13 cellular contexts compared by ENCODE assay signal in genomic region chr17:77090476-77090875, GRCh38. TPM values are rescaled to one million over a fixed set of nuclear protein-coding genes. Genes with fewer than 3 reads are reported as not detected.
DNase-seq lines count a peak whose midpoint lies in the region; ATAC-seq and TF ChIP-seq lines count a peak whose summit lies in the region.
"Had no signal": no experiment of that assay in that cellular context is flagged by ENCODE, and none has a peak within 500 bp of the region (broad histone marks: within the 10 kb centered on the region; RNA-seq: fewer than 3 reads in every experiment).

No MANE protein-coding gene starts in this region.

- no peak overlapping the region for H2AFZ ChIP-seq in mesenchymal stem cell (ENCODE audit: low read depth, low read length)

- H3K23ac ChIP-seq in mesenchymal stem cell (ENCODE audit: low read length in 2 of 2), result no peak overlapping the region

- H3K27me3 Mint-ChIP-seq in CD14-positive monocyte (ENCODE audit: low read depth in 3 of 3), result peaks cover 3 to 11% (median 9%) of the 10 kb centered on the region in 3 donors
- peaks cover 1% of the 10 kb centered on the region for H3K27me3 Mint-ChIP-seq in activated B cell treated with CpG ODN at 0.5 μM for 24 hours

- no peak overlapping the region for H2BK15ac ChIP-seq in mesenchymal stem cell (ENCODE audit: low read depth, poor library complexity, severe bottlenecking)

- peak overlapping the region in 4 of 7 donors; percentile 2 to 70 (median 25) for H3K27ac Mint-ChIP-seq in CD14-positive monocyte
- H3K27ac Mint-ChIP-seq in activated B cell treated with CpG ODN at 0.5 μM for 24 hours, result peak overlapping the region; percentile 95

- no peak overlapping the region for H2BK120ac ChIP-seq in mesenchymal stem cell (ENCODE audit: low read depth, low read length)

- POLR2A ChIA-PET in activated B cell treated with CpG ODN at 0.5 μM for 24 hours (lab: Charles Lee), result interaction anchor here (0.6 to 3.6 kb wide), 14 partner anchors 12 to 907 kb away, joined by 3 to 59 read pairs (median 4); partner anchors contain the start of genes SEC14L1 and TNRC6C

- peaks cover 38 to 46% of the 10 kb centered on the region in 2 experiments for H3K36me3 ChIP-seq in mesenchymal stem cell (ENCODE audit: control insufficient read depth in 1 of 2, insufficient read depth in 2 of 2, low read depth in 1 of 2, low read length in 2 of 2)

- DNase-seq in CD14-positive monocyte (ENCODE audit: low spot score) (no peak), GM12865 (ENCODE audit: low read depth) (no peak), activated B cell treated with CpG ODN at 0.5 μM for 24 hours (no peak), mesenchymal stem cell (no peak), NCI-H1105 (lab: John Stamatoyannopoulos, UW) (no peak), NCI-H526 (lab: John Stamatoyannopoulos, UW) (no peak), DMS53 (lab: John Stamatoyannopoulos, UW) (no peak)
- DNase-seq: islet precursor cell, NCI-H2029, sigmoid colon had no signal

- TF ChIP-seq CTCF in CD14-positive monocyte (IDR thresholded peaks at IDR 0.05), result no peak
- TF ChIP-seq CTCF in GM12865 (IDR thresholded peaks at IDR 0.05; ENCODE audit: insufficient read depth, low read depth, low read length, missing control alignments), result no peak
- no peak for TF ChIP-seq CTCF in activated B cell treated with CpG ODN at 0.5 μM for 24 hours (IDR thresholded peaks at IDR 0.05)

- H3K27me3 ChIP-seq in mesenchymal stem cell (ENCODE audit: control insufficient read depth in 1 of 2, insufficient read depth in 1 of 2, low read length in 2 of 2), result peaks cover 0 to 3% of the 10 kb centered on the region in 2 experiments
- H3K27me3 ChIP-seq: sigmoid colon, suprapubic skin had no signal

- H3K4me3 ChIP-seq in GM12865 (ENCODE audit: low read depth, low read length), result peak overlapping the region; percentile 84
- no peak overlapping the region for H3K4me3 ChIP-seq in mesenchymal stem cell (ENCODE audit: insufficient read depth in 1 of 2, low read depth in 1 of 2, low read length in 2 of 2)
- H3K4me3 ChIP-seq: gastroesophageal sphincter had no signal

- ATAC-seq in activated B cell treated with CpG ODN at 0.5 μM for 24 hours (ENCODE audit: low read depth) (no peak), HG02571 (IDR thresholded peaks at IDR 0.05; ENCODE audit: unreplicated experiment) (no peak)
- ATAC-seq: gastroesophageal sphincter had no signal

- H3K9ac ChIP-seq in mesenchymal stem cell (ENCODE audit: low read length), result peak overlapping the region; percentile 11

- CTCF ChIA-PET in activated B cell treated with CpG ODN at 0.5 μM for 24 hours (lab: Charles Lee), result interaction anchor here (0.6 to 1.0 kb wide), 3 partner anchors 12 to 235 kb away, joined by 3 to 4 read pairs (median 3); no protein-coding TSS in a partner anchor

- H3K4ac ChIP-seq in mesenchymal stem cell (ENCODE audit: low read depth in 1 of 2, low read length in 2 of 2), result no peak overlapping the region

- H3K27ac ChIP-seq in mesenchymal stem cell (ENCODE audit: low read length, poor library complexity, severe bottlenecking), result no peak overlapping the region
- H3K27ac ChIP-seq: suprapubic skin had no signal

- H2AK5ac ChIP-seq in mesenchymal stem cell (ENCODE audit: low read length, severe bottlenecking), result no peak overlapping the region

- 96% methylated on average over 5 of the region's 5 CpGs for WGBS in mesenchymal stem cell

- H3K14ac ChIP-seq in mesenchymal stem cell (ENCODE audit: low read length in 2 of 2), result no peak overlapping the region

- H3K36me3 Mint-ChIP-seq in CD14-positive monocyte, result peaks cover 45 to 60% of the 10 kb centered on the region in 2 donors
- peaks cover 63% of the 10 kb centered on the region for H3K36me3 Mint-ChIP-seq in activated B cell treated with CpG ODN at 0.5 μM for 24 hours (ENCODE audit: low read depth)

- H2BK5ac ChIP-seq in mesenchymal stem cell (ENCODE audit: low read depth, low read length, poor library complexity, severe bottlenecking), result no peak overlapping the region

- no peak overlapping the region for H2BK12ac ChIP-seq in mesenchymal stem cell (ENCODE audit: low read length in 2 of 2)

- intact Hi-C loops in CD14-positive monocyte (cut with micrococcal nuclease), result no loop called here
- intact Hi-C loops in activated B cell treated with CpG ODN at 0.5 μM for 24 hours (cut with micrococcal nuclease), result no loop called here

- peaks cover 12% of the 10 kb centered on the region for H3K4me1 ChIP-seq in mesenchymal stem cell (ENCODE audit: control insufficient read depth, insufficient read depth, low read depth, low read length)

- H3K9me3 ChIP-seq in mesenchymal stem cell (ENCODE audit: control insufficient read depth, low read length), result no peaks in the 10 kb centered on the region
- H3K9me3 ChIP-seq: gastroesophageal sphincter, sigmoid colon, suprapubic skin had no signal

- H3K4me1 Mint-ChIP-seq in CD14-positive monocyte, result peaks cover 33% of the 10 kb centered on the region
- H3K4me1 Mint-ChIP-seq in activated B cell treated with CpG ODN at 0.5 μM for 24 hours, result peaks cover 52% of the 10 kb centered on the region

- H3K4me2 ChIP-seq in mesenchymal stem cell (ENCODE audit: low read length, poor library complexity, severe bottlenecking), result no peak overlapping the region

- no peak overlapping the region for H3K18ac ChIP-seq in mesenchymal stem cell (ENCODE audit: low read depth in 1 of 2, low read length in 2 of 2)

- peaks cover 26% of the 10 kb centered on the region for H3K79me1 ChIP-seq in mesenchymal stem cell (replicated peaks; ENCODE audit: low read length, poor library complexity, severe bottlenecking)

- peak overlapping the region; percentile 6 for H4K8ac ChIP-seq in mesenchymal stem cell (ENCODE audit: low read length)

- peaks cover 0 to 5% (median 0%) of the 10 kb centered on the region in 7 donors for H3K9me3 Mint-ChIP-seq in CD14-positive monocyte
- no peaks in the 10 kb centered on the region for H3K9me3 Mint-ChIP-seq in activated B cell treated with CpG ODN at 0.5 μM for 24 hours

- H4K91ac ChIP-seq in mesenchymal stem cell (ENCODE audit: low read length), result no peak overlapping the region

- H3K4me3 Mint-ChIP-seq in CD14-positive monocyte (no peak overlapping the region), activated B cell treated with CpG ODN at 0.5 μM for 24 hours (peak overlapping the region; percentile 95)

RNA-seq across cellular contexts. Expression of gene SEC14L1, which starts 50.3 kb away (rescaled TPM):
- 10 to 100 TPM; 34.1 to 43.2 TPM for polyA plus RNA-seq in CD14-positive monocyte
- total RNA-seq in activated B cell treated with CpG ODN at 0.5 μM for 24 hours, result 60.7 and 79.6 TPM in 2 replicates
- 101 TPM for polyA plus RNA-seq in mesenchymal stem cell (2013, experiment 1 of 2)
- polyA plus RNA-seq in mesenchymal stem cell (2013, experiment 2 of 2), result 107 TPM
